1 cellular context compared by ENCODE assay signal in the genomic region with DNA sequence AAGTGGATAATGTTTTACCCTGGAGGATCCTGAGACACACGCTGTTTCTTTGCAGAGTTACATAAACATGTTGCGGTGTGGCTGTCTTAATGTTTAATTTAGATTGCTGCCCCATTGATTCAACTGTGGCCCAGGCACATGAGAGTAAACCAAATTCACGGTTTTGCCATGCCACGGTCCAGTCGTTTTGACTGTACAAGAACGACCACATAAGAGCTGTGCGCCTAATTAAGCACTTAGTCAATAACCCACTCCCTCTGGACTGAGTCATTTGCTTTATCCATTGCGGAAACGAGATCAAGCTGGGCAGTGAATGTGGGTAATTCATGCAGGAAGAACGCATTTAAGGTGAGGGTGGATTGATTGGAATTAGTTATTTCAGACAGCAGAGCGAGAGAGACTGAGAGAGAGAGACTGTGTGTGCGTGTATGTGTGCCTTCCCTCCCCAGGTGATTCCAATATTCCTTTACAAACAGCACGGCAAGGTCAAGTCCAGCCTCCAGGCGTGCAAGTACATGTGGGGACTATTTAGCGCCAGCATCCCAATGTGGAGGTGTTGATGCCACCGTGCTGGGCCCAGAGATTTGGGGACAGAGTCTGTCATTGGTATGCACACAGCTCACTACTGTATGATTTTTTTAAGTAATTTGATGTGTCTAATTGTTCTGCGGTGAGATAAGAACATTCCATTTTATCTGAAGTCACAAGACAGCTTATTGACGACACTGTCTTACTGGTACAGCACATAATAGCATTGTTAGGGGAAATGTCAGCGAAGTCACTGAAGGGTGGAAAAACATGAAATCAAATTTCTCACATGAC.
TF ChIP-seq lines count a peak whose summit lies in the region.

No MANE protein-coding gene starts in this region.

TF ChIP-seq in HEK293, 187 proteins besides CTCF, POLR2A, EP300 and RAD21 (continued from another document and continues in another):
- TF ChIP-seq, protein P1, sequence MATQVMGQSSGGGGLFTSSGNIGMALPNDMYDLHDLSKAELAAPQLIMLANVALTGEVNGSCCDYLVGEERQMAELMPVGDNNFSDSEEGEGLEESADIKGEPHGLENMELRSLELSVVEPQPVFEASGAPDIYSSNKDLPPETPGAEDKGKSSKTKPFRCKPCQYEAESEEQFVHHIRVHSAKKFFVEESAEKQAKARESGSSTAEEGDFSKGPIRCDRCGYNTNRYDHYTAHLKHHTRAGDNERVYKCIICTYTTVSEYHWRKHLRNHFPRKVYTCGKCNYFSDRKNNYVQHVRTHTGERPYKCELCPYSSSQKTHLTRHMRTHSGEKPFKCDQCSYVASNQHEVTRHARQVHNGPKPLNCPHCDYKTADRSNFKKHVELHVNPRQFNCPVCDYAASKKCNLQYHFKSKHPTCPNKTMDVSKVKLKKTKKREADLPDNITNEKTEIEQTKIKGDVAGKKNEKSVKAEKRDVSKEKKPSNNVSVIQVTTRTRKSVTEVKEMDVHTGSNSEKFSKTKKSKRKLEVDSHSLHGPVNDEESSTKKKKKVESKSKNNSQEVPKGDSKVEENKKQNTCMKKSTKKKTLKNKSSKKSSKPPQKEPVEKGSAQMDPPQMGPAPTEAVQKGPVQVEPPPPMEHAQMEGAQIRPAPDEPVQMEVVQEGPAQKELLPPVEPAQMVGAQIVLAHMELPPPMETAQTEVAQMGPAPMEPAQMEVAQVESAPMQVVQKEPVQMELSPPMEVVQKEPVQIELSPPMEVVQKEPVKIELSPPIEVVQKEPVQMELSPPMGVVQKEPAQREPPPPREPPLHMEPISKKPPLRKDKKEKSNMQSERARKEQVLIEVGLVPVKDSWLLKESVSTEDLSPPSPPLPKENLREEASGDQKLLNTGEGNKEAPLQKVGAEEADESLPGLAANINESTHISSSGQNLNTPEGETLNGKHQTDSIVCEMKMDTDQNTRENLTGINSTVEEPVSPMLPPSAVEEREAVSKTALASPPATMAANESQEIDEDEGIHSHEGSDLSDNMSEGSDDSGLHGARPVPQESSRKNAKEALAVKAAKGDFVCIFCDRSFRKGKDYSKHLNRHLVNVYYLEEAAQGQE (tag by site-specific recombination; IDR thresholded peaks at IDR 0.05), result no peak
- TF ChIP-seq ZBTB44 (tag by site-specific recombination; IDR thresholded peaks at IDR 0.05) (no peak; the same call in 1 of the 2 replicates), ZBTB20 (tag by site-specific recombination; IDR thresholded peaks at IDR 0.05) (peak; percentile 55; the same call in 1 of the 2 replicates), FEZF1 (tag by site-specific recombination; IDR thresholded peaks at IDR 0.05) (no peak; the same call in 1 of the 2 replicates), HOXA7 (CRISPR knock-in tag; IDR thresholded peaks at IDR 0.05; ENCODE audit: borderline replicate concordance) (no peak), ZNF707 (tag by site-specific recombination; IDR thresholded peaks at IDR 0.05) (no peak), KLF10 (tag by site-specific recombination; IDR thresholded peaks at IDR 0.05) (peak; percentile 22; the same call in 1 of the 2 replicates), ZNF10 (tag by site-specific recombination; IDR thresholded peaks at IDR 0.05) (no peak), ZNF148 (tag by site-specific recombination; IDR thresholded peaks at IDR 0.05; ENCODE audit: borderline replicate concordance) (no peak), PATZ1 (tag by site-specific recombination; IDR thresholded peaks at IDR 0.05) (peak; percentile 77), HIC1 (tag by site-specific recombination; IDR thresholded peaks at IDR 0.05) (peak; percentile 91), IKZF3 (tag by site-specific recombination; IDR thresholded peaks at IDR 0.05) (no peak), ZNF362 (tag by site-specific recombination; IDR thresholded peaks at IDR 0.05) (peak; percentile 90), ZFP3 (tag by site-specific recombination; IDR thresholded peaks at IDR 0.05; ENCODE audit: low read depth) (no peak), ZBTB6 (tag by site-specific recombination; IDR thresholded peaks at IDR 0.05) (no peak), ZNF404 (tag by site-specific recombination; IDR thresholded peaks at IDR 0.05) (no peak), ZNF837 (tag by site-specific recombination; IDR thresholded peaks at IDR 0.05) (no peak), ZEB2 (tag by site-specific recombination; IDR thresholded peaks at IDR 0.05) (peak; percentile 80), ZNF366 (tag by site-specific recombination; conservative IDR thresholded peaks at IDR 0.05) (peak; percentile 84), ZNF132 (tag by site-specific recombination; IDR thresholded peaks at IDR 0.05; ENCODE audit: borderline replicate concordance) (no peak), SP3 (tag by site-specific recombination; IDR thresholded peaks at IDR 0.05) (0 out of 2 replicates have a peak, but pooled peaks have one; percentile 43), ZNF133 (tag by site-specific recombination; IDR thresholded peaks at IDR 0.05) (no peak), ZNF433 (tag by site-specific recombination; IDR thresholded peaks at IDR 0.05; ENCODE audit: low read depth) (no peak), SP2 (tag by site-specific recombination; IDR thresholded peaks at IDR 0.05) (0 out of 2 replicates have a peak, but pooled peaks have one; percentile 8), MZF1 (tag by site-specific recombination; IDR thresholded peaks at IDR 0.05; ENCODE audit: borderline replicate concordance) (peak; percentile 75), GLIS1 (tag by site-specific recombination; IDR thresholded peaks at IDR 0.05) (no peak), ZFP41 (tag by site-specific recombination; IDR thresholded peaks at IDR 0.05; ENCODE audit: borderline replicate concordance) (no peak), ZSCAN4 (tag by site-specific recombination; IDR thresholded peaks at IDR 0.05) (no peak), ZNF560 (tag by site-specific recombination; IDR thresholded peaks at IDR 0.05; ENCODE audit: borderline replicate concordance) (no peak), ZNF48 (tag by site-specific recombination; IDR thresholded peaks at IDR 0.05) (no peak), ZNF140 (tag by site-specific recombination; IDR thresholded peaks at IDR 0.05) (no peak), ZNF76 (tag by site-specific recombination; IDR thresholded peaks at IDR 0.05; ENCODE audit: borderline replicate concordance, low read depth) (peak; percentile 68; the same call in 1 of the 2 replicates), SETDB1 (IDR thresholded peaks at IDR 0.05; ENCODE audit: insufficient read length, low read length) (no peak), ZNF214 (tag by site-specific recombination; IDR thresholded peaks at IDR 0.05; ENCODE audit: borderline replicate concordance) (no peak)
- TF ChIP-seq, protein P2, sequence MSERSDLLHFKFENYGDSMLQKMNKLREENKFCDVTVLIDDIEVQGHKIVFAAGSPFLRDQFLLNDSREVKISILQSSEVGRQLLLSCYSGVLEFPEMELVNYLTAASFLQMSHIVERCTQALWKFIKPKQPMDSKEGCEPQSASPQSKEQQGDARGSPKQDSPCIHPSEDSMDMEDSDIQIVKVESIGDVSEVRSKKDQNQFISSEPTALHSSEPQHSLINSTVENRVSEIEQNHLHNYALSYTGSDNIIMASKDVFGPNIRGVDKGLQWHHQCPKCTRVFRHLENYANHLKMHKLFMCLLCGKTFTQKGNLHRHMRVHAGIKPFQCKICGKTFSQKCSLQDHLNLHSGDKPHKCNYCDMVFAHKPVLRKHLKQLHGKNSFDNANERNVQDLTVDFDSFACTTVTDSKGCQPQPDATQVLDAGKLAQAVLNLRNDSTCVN (tag by site-specific recombination; optimal IDR thresholded peaks at IDR 0.05), result no peak
- TF ChIP-seq, protein P3, sequence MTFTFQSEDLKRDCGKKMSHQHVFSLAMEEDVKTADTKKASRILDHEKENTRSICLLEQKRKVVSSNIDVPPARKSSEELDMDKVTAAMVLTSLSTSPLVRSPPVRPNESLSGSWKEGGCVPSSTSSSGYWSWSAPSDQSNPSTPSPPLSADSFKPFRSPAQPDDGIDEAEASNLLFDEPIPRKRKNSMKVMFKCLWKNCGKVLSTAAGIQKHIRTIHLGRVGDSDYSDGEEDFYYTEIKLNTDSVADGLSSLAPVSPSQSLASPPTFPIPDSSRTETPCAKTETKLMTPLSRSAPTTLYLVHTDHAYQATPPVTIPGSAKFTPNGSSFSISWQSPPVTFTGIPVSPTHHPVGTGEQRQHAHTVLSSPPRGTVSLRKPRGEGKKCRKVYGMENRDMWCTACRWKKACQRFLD (tag by site-specific recombination; IDR thresholded peaks at IDR 0.05), result no peak
